Comparison of ENCODE assay signal across 8 cellular contexts in genomic region chr2:227106845-227107759, GRCh38. TPM values are rescaled to one million over a fixed set of nuclear protein-coding genes. Genes with fewer than 3 reads are reported as not detected.
DNase-seq lines count a peak whose midpoint lies in the region; ATAC-seq and TF ChIP-seq lines count a peak whose summit lies in the region.

No MANE protein-coding gene starts in this region.

- H3K9me3 ChIP-seq in MM.1S (replicated peaks; ENCODE audit: insufficient read depth, low read length): no peaks in the 10 kb centered on the region

- H3K9me2 ChIP-seq in MM.1S (replicated peaks; ENCODE audit: insufficient read depth, low read length): no peaks in the 10 kb centered on the region

- DNase-seq in DMS53 (lab: John Stamatoyannopoulos, UW) (peak; percentile 69), MM.1S (peak; percentile 27), SK-N-DZ (ENCODE audit: low spot score) (peak; percentile 45), cerebellar cortex (ENCODE audit: low spot score) (peak; percentile 59), left lobe of liver (ENCODE audit: low spot score) (peak; percentile 55), substantia nigra (lab: John Stamatoyannopoulos, UW) (peak in 28 of 49 donors; percentile 1 to 53 (median 14))

- TF ChIP-seq CTCF in MM.1S (IDR thresholded peaks at IDR 0.05; ENCODE audit: low read length): peak; percentile 55

- H4K20me1 ChIP-seq in MM.1S (ENCODE audit: insufficient read depth, low read length): no peaks in the 10 kb centered on the region

- H3K36me3 ChIP-seq in MM.1S (replicated peaks; ENCODE audit: insufficient read depth, low read length): no peaks in the 10 kb centered on the region

- H3K79me2 ChIP-seq in MM.1S (ENCODE audit: low read length): no peaks in the 10 kb centered on the region

- H2AFZ ChIP-seq in MM.1S (ENCODE audit: low read length): no peak overlapping the region

- H3K27ac ChIP-seq in MM.1S (ENCODE audit: low read length): no peak overlapping the region
- no peak overlapping the region for H3K27ac ChIP-seq in substantia nigra (ENCODE audit: low read depth, low read length, poor library complexity, severe bottlenecking)

- H3K27me3 ChIP-seq in MM.1S (replicated peaks; ENCODE audit: insufficient read depth, low read length): no peaks in the 10 kb centered on the region

- H3K9ac ChIP-seq in MM.1S (ENCODE audit: low read length): no peak overlapping the region

- no peaks in the 10 kb centered on the region for H3K4me1 ChIP-seq in MM.1S (ENCODE audit: low read length)

- H3K4me3 ChIP-seq in MM.1S (ENCODE audit: low read length): no peak overlapping the region

- no peaks in the 10 kb centered on the region for H3F3A ChIP-seq in MM.1S (ENCODE audit: insufficient read depth, low read length)

- H3K4me2 ChIP-seq in MM.1S (ENCODE audit: low read depth, low read length): no peak overlapping the region

- peak; percentile 76 for ATAC-seq in GM21619 (IDR thresholded peaks at IDR 0.05; ENCODE audit: unreplicated experiment)
- ATAC-seq in left lobe of liver: peak; percentile 99
- no peak for ATAC-seq in GM19328 (IDR thresholded peaks at IDR 0.05; ENCODE audit: unreplicated experiment)

RNA-seq across cellular contexts. Expression of gene COL4A4, which starts 56.9 kb away (rescaled TPM):
- not detected in 2 replicates for polyA plus RNA-seq in SK-N-DZ (2014; cell fraction: cytosol; rRNA removed)
- polyA plus RNA-seq in SK-N-DZ (2014; cell fraction: nucleus; rRNA removed): 0.01 TPM in 1 of 2 replicates, not detected in the other
- 2.1 TPM for total RNA-seq in left lobe of liver

RNA-seq across cellular contexts. Expression of gene COL4A3, which starts 57.3 kb away (rescaled TPM):
- not detected in 2 replicates for polyA plus RNA-seq in SK-N-DZ (2014; cell fraction: cytosol; rRNA removed)
- polyA plus RNA-seq in SK-N-DZ (2014; cell fraction: nucleus; rRNA removed): not detected in 2 replicates
- 0.55 TPM for total RNA-seq in left lobe of liver

Comparison
In these comparisons a context has a peak if more than half of its experiments do, and no peak if none do; other contexts are left out.
1. DNase-seq: peak in every context shown above with its lines; median percentile 69 in DMS53; 59 in cerebellar cortex; 55 in left lobe of liver; 45 in SK-N-DZ; 27 in MM.1S; 14 in substantia nigra.